Comparison of ENCODE assay signal across 9 cellular contexts in genomic region chr2:147082850-147083522, GRCh38.
DNase-seq lines count a peak whose midpoint lies in the region; ATAC-seq and TF ChIP-seq lines count a peak whose summit lies in the region.
"Had no signal": no experiment of that assay in that cellular context is flagged by ENCODE, and none has a peak within 500 bp of the region (broad histone marks: within the 10 kb centered on the region; RNA-seq: fewer than 3 reads in every experiment).

No MANE protein-coding gene starts in this region.

- TF ChIP-seq CTCF in Calu3 (IDR thresholded peaks at IDR 0.05; ENCODE audit: unreplicated experiment) (peak; percentile 76), fibroblast of lung (conservative IDR thresholded peaks at IDR 0.05 in 1 of 2, IDR thresholded peaks at IDR 0.05 in 1 of 2; ENCODE audit: low read depth in 1 of 2, low read length in 2 of 2) (peak; percentile 87 to 96), neural cell (IDR thresholded peaks at IDR 0.05; ENCODE audit: poor library complexity, severe bottlenecking) (peak; percentile 92), upper lobe of left lung (IDR thresholded peaks at IDR 0.05) (peak; percentile 53 to 85 (median 72))

- 47 to 60% methylated on average over 3 of the region's 3 CpGs for WGBS in upper lobe of left lung, 2 donors

- H4K20me1 ChIP-seq in fibroblast of lung (ENCODE audit: control insufficient read depth, extremely low read depth, insufficient read depth, low read length) (no peaks in the 10 kb centered on the region), neural cell (ENCODE audit: insufficient read depth) (no peaks in the 10 kb centered on the region)

- no peak for TF ChIP-seq EP300 in neural cell (conservative IDR thresholded peaks at IDR 0.05; ENCODE audit: poor library complexity, severe bottlenecking)
- no peak for TF ChIP-seq EP300 in upper lobe of left lung (IDR thresholded peaks at IDR 0.05)

- intact Hi-C loops in Calu3 (cut with micrococcal nuclease; ENCODE audit: unreplicated experiment), result loop anchor here (1.0 to 10.0 kb wide), 4 partner anchors 156 to 828 kb away; no protein-coding TSS in a partner anchor

- H3K4me1 Mint-ChIP-seq in Calu3 (ENCODE audit: low read depth, unreplicated experiment), result peaks cover 16% of the 10 kb centered on the region
- peaks cover 1% of the 10 kb centered on the region for H3K4me1 Mint-ChIP-seq in activated CD8-positive, alpha-beta memory T cell treated with anti-CD3 and anti-CD28 coated beads, Interleukin-2, amount 10 ng/mL, durations not matched to agents 7 days and 5 days
- H3K4me1 Mint-ChIP-seq: central memory CD8-positive, alpha-beta T cell had no signal

- H3K27me3 ChIP-seq in fibroblast of lung (ENCODE audit: control insufficient read depth, insufficient read depth, low read length), result no peaks in the 10 kb centered on the region
- no peaks in the 10 kb centered on the region for H3K27me3 ChIP-seq in neural cell (ENCODE audit: insufficient read depth, low read depth, low read length)
- H3K27me3 ChIP-seq in upper lobe of left lung, result no peaks in the 10 kb centered on the region

- no peak overlapping the region for H3K27ac Mint-ChIP-seq in Calu3 (ENCODE audit: unreplicated experiment)
- H3K27ac Mint-ChIP-seq in activated CD8-positive, alpha-beta memory T cell treated with anti-CD3 and anti-CD28 coated beads, Interleukin-2, amount 10 ng/mL, durations not matched to agents 7 days and 5 days, result no peak overlapping the region

- H3K27me3 Mint-ChIP-seq in Calu3 (ENCODE audit: unreplicated experiment), result no peaks in the 10 kb centered on the region
- no peaks in the 10 kb centered on the region for H3K27me3 Mint-ChIP-seq in activated CD8-positive, alpha-beta memory T cell treated with anti-CD3 and anti-CD28 coated beads, Interleukin-2, amount 10 ng/mL, durations not matched to agents 7 days and 5 days
- H3K27me3 Mint-ChIP-seq: central memory CD8-positive, alpha-beta T cell had no signal

- no peaks in the 10 kb centered on the region for H3F3A ChIP-seq in neural cell (ENCODE audit: insufficient read depth, low read length, poor library complexity, severe bottlenecking)

- CTCF ChIA-PET in Calu3 (lab: Charles Lee), result interaction anchor here (1.1 to 2.7 kb wide), 4 partner anchors 38 to 828 kb away, joined by 5 to 22 read pairs (median 9); no protein-coding TSS in a partner anchor
- CTCF ChIA-PET in activated CD8-positive, alpha-beta memory T cell treated with anti-CD3 and anti-CD28 coated beads, Interleukin-2, amount 10 ng/mL, durations not matched to agents 7 days and 5 days (lab: Charles Lee), result interaction anchor here (0.7 to 3.3 kb wide), 6 partner anchors 8 to 829 kb away, joined by 3 to 41 read pairs (median 4); no protein-coding TSS in a partner anchor

- peak; percentile 73 for ATAC-seq in GM19324 (IDR thresholded peaks at IDR 0.05; ENCODE audit: low FRiP score, unreplicated experiment)
- peak; percentile 88 for ATAC-seq in HG03432 (IDR thresholded peaks at IDR 0.05; ENCODE audit: unreplicated experiment)
- ATAC-seq in activated CD8-positive, alpha-beta memory T cell treated with anti-CD3 and anti-CD28 coated beads, Interleukin-2, amount 10 ng/mL, durations not matched to agents 7 days and 5 days, result peak; percentile 42
- ATAC-seq in upper lobe of left lung (ENCODE audit: low FRiP score in 2 of 2), result peak in 1 of 2 donors; percentile 82

- H3K4me3 ChIP-seq in fibroblast of lung (replicated peaks in 1 of 4; ENCODE audit: control extremely low read depth in 1 of 4, insufficient read depth in 1 of 4, low read depth in 3 of 4, low read length in 4 of 4) (no peak overlapping the region), neural cell (ENCODE audit: low read length) (no peak overlapping the region), upper lobe of left lung (no peak overlapping the region)

- no peak overlapping the region for H2AFZ ChIP-seq in fibroblast of lung (ENCODE audit: low read length)
- no peak overlapping the region for H2AFZ ChIP-seq in neural cell (ENCODE audit: low read depth, low read length)

- H3K79me2 ChIP-seq in fibroblast of lung (ENCODE audit: control insufficient read depth, insufficient read depth, low read length), result no peaks in the 10 kb centered on the region
- no peaks in the 10 kb centered on the region for H3K79me2 ChIP-seq in neural cell (replicated peaks; ENCODE audit: insufficient read depth, low read length)

- no peaks in the 10 kb centered on the region for H3K9me2 ChIP-seq in neural cell (ENCODE audit: insufficient read depth, low read length)

- peak; percentile 92 for TF ChIP-seq RAD21 in neural cell (conservative IDR thresholded peaks at IDR 0.05)

- DNase-seq in Calu3, result peak; percentile 68
- peak; percentile 62 for DNase-seq in NCI-H69 (lab: John Stamatoyannopoulos, UW)
- peak; percentile 47 for DNase-seq in activated CD8-positive, alpha-beta memory T cell treated with anti-CD3 and anti-CD28 coated beads, Interleukin-2, amount 10 ng/mL, durations not matched to agents 7 days and 5 days
- DNase-seq in fibroblast of lung (ENCODE audit: low read depth in 2 of 2), result peak; percentile 59 to 86
- no peak for DNase-seq in upper lobe of left lung

- H3K36me3 ChIP-seq in fibroblast of lung (ENCODE audit: control insufficient read depth, insufficient read depth, low read length) (no peaks in the 10 kb centered on the region), neural cell (ENCODE audit: insufficient read depth, low read length) (no peaks in the 10 kb centered on the region), upper lobe of left lung (no peaks in the 10 kb centered on the region)

- no peak for TF ChIP-seq POLR2A in upper lobe of left lung (IDR thresholded peaks at IDR 0.05)

- H3K4me2 ChIP-seq in fibroblast of lung (ENCODE audit: extremely low read depth, insufficient read depth, low read length), result no peak overlapping the region
- H3K4me2 ChIP-seq in neural cell (ENCODE audit: low read length), result no peak overlapping the region

- H3K36me3 Mint-ChIP-seq in Calu3 (ENCODE audit: insufficient read depth, unreplicated experiment), result no peaks in the 10 kb centered on the region
- H3K36me3 Mint-ChIP-seq in activated CD8-positive, alpha-beta memory T cell treated with anti-CD3 and anti-CD28 coated beads, Interleukin-2, amount 10 ng/mL, durations not matched to agents 7 days and 5 days, result no peaks in the 10 kb centered on the region

- H3K9ac ChIP-seq in fibroblast of lung (ENCODE audit: insufficient read depth, low read length) (no peak overlapping the region), neural cell (ENCODE audit: low read length) (no peak overlapping the region)

- H3K9me3 ChIP-seq in fibroblast of lung (ENCODE audit: control insufficient read depth, insufficient read depth, low read depth, low read length), result no peaks in the 10 kb centered on the region
- no peaks in the 10 kb centered on the region for H3K9me3 ChIP-seq in neural cell (ENCODE audit: low read length)
- H3K9me3 ChIP-seq in upper lobe of left lung, result no peaks in the 10 kb centered on the region

- H3K27ac ChIP-seq in fibroblast of lung (ENCODE audit: insufficient read depth, low read length) (no peak overlapping the region), neural cell (ENCODE audit: low read length) (no peak overlapping the region), upper lobe of left lung (no peak overlapping the region)

- no peaks in the 10 kb centered on the region for H3K9me3 Mint-ChIP-seq in Calu3 (ENCODE audit: low read depth, unreplicated experiment)
- H3K9me3 Mint-ChIP-seq in activated CD8-positive, alpha-beta memory T cell treated with anti-CD3 and anti-CD28 coated beads, Interleukin-2, amount 10 ng/mL, durations not matched to agents 7 days and 5 days (ENCODE audit: low read depth), result no peaks in the 10 kb centered on the region
- H3K9me3 Mint-ChIP-seq: central memory CD8-positive, alpha-beta T cell had no signal

- H3K4me1 ChIP-seq in fibroblast of lung (ENCODE audit: control insufficient read depth, extremely low read depth, insufficient read depth, low read length) (no peaks in the 10 kb centered on the region), upper lobe of left lung (no peaks in the 10 kb centered on the region)

- no TSS peak for BruUV-seq in Calu3 (replicated peaks; lab: Mats Ljungman, UMichigan)

- no peak overlapping the region for H3K4me3 Mint-ChIP-seq in Calu3 (ENCODE audit: low read depth, unreplicated experiment)
- no peak overlapping the region for H3K4me3 Mint-ChIP-seq in activated CD8-positive, alpha-beta memory T cell treated with anti-CD3 and anti-CD28 coated beads, Interleukin-2, amount 10 ng/mL, durations not matched to agents 7 days and 5 days
- H3K4me3 Mint-ChIP-seq: central memory CD8-positive, alpha-beta T cell had no signal

TF ChIP-seq in neural cell, 6 proteins besides CTCF, POLR2A, EP300 and RAD21:
- TF ChIP-seq POLR2AphosphoS5 (IDR thresholded peaks at IDR 0.05), result no peak
- peak; percentile 91 for TF ChIP-seq SMC3 (conservative IDR thresholded peaks at IDR 0.05; ENCODE audit: poor library complexity)

Comparison
In these comparisons a context has a peak if more than half of its experiments do, and no peak if none do; other contexts are left out.
1. DNase-seq: peak in Calu3 (single experiment), NCI-H69 (single experiment), activated CD8-positive, alpha-beta memory T cell treated with anti-CD3 and anti-CD28 coated beads, Interleukin-2, amount 10 ng/mL, durations not matched to agents 7 days and 5 days (single experiment) and fibroblast of lung (2 of 2); none in upper lobe of left lung (0 of 2).
2. Peak in every context shown above with its lines, with median percentiles within 50 percentile points of each other: CTCF ChIP-seq.